Comparison of ENCODE assay signal across 8 cellular contexts in the genomic region with DNA sequence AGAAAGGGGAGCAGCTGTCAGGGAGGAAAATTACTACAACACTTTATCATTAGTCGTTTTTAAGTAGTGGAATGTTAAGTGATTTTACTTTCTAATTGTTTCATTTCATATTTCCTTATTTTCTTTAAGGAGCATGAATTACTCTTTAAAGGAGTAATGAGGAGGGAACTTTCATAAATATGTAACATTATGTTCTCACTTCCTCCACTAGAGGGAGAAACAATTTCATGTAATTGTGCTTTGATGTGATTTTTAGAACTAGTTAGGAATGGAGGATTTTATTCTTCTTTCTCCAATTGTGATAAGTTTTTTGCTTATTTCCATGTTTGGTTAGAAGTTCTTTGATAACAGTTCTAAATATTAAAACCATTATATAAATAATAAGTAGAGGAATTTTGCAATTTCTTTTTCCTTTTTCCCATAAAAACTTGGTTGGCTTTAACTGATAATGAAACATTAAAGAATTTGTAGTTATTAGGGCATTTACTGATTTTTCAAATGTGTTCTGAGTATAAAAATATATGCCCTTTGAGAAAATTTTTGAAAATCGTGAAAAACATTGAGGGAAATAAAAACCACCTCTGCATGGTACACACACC. TPM values are rescaled to one million over a fixed set of nuclear protein-coding genes. Genes with fewer than 3 reads are reported as not detected.
DNase-seq lines count a peak whose midpoint lies in the region; ATAC-seq and TF ChIP-seq lines count a peak whose summit lies in the region.

No MANE protein-coding gene starts in this region.

- no peaks in the 10 kb centered on the region for H3K4me1 Mint-ChIP-seq in activated CD4-positive, alpha-beta memory T cell treated with anti-CD3 and anti-CD28 coated beads for 36 hours (ENCODE audit: low read depth)

- no peak overlapping the region for H3K27ac Mint-ChIP-seq in activated CD4-positive, alpha-beta memory T cell treated with anti-CD3 and anti-CD28 coated beads for 36 hours

- H3K4me2 ChIP-seq in Loucy (ENCODE audit: low read depth, low read length, poor library complexity, severe bottlenecking), result no peak overlapping the region

- ATAC-seq in GM18498 (IDR thresholded peaks at IDR 0.05; ENCODE audit: unreplicated experiment), result peak; percentile 56

- H3F3A ChIP-seq in Loucy (ENCODE audit: low read depth), result no peaks in the 10 kb centered on the region

- H3K27ac ChIP-seq in AG04450 (ENCODE audit: low read depth, low read length) (no peak overlapping the region), liver (ENCODE audit: low read depth in 1 of 2, low read length in 2 of 2) (no peak overlapping the region)

- POLR2A ChIA-PET in AG04450 (lab: Yijun Ruan, JAX), result no interaction called here
- POLR2A ChIA-PET in activated CD4-positive, alpha-beta memory T cell treated with anti-CD3 and anti-CD28 coated beads for 36 hours (lab: Charles Lee), result interaction anchor here (0.6 kb wide), 1 partner anchor 14 kb away, joined by 3 read pairs; no protein-coding TSS in a partner anchor

- H2AFZ ChIP-seq in Loucy (ENCODE audit: low read length), result no peak overlapping the region

- no peaks in the 10 kb centered on the region for H3K9me3 Mint-ChIP-seq in activated CD4-positive, alpha-beta memory T cell treated with anti-CD3 and anti-CD28 coated beads for 36 hours

- H4K20me1 ChIP-seq in Loucy (ENCODE audit: insufficient read depth, low read length, poor library complexity, severe bottlenecking), result no peaks in the 10 kb centered on the region

- intact Hi-C loops in activated CD4-positive, alpha-beta memory T cell treated with anti-CD3 and anti-CD28 coated beads for 36 hours (cut with micrococcal nuclease), result loop anchor here (1.0 kb wide), 2 partner anchors 36 to 109 kb away; partner anchors contain the start of gene PSAT1

- H3K79me2 ChIP-seq in Loucy (ENCODE audit: insufficient read depth, low read length), result no peaks in the 10 kb centered on the region

- TF ChIP-seq CTCF in AG04450 (IDR thresholded peaks at IDR 0.05; ENCODE audit: low read depth, low read length) (peak; percentile 65), Loucy (conservative IDR thresholded peaks at IDR 0.05; ENCODE audit: low read length) (peak; percentile 80), astrocyte of the spinal cord (IDR thresholded peaks at IDR 0.05; ENCODE audit: low read depth, low read length) (peak; percentile 48), liver (IDR thresholded peaks at IDR 0.05; ENCODE audit: low read depth, low read length, missing input control) (peak; percentile 52)

- 22% methylated on average over 2 of the region's 2 CpGs for WGBS in liver

- no peaks in the 10 kb centered on the region for H3K9me3 ChIP-seq in AG04450 (ENCODE audit: control insufficient read depth, insufficient read depth, low read length)
- H3K9me3 ChIP-seq in Loucy (ENCODE audit: insufficient read depth, low read depth, low read length), result no peaks in the 10 kb centered on the region
- no peaks in the 10 kb centered on the region for H3K9me3 ChIP-seq in liver (ENCODE audit: control insufficient read depth in 4 of 4, low read length in 3 of 4)

- in situ Hi-C loops in astrocyte of the spinal cord (cut with HindIII; ENCODE audit: low sequenced_read_pairs), result no loop called here

- H3K27me3 Mint-ChIP-seq in activated CD4-positive, alpha-beta memory T cell treated with anti-CD3 and anti-CD28 coated beads for 36 hours, result no peaks in the 10 kb centered on the region

- peaks cover 10% of the 10 kb centered on the region for H3K36me3 Mint-ChIP-seq in activated CD4-positive, alpha-beta memory T cell treated with anti-CD3 and anti-CD28 coated beads for 36 hours

- H3K36me3 ChIP-seq in Loucy (ENCODE audit: insufficient read depth, low read length) (peaks cover 45% of the 10 kb centered on the region), liver (ENCODE audit: control insufficient read depth in 4 of 4, insufficient read depth in 3 of 4, low read depth in 1 of 4, low read length in 3 of 4) (peaks cover 0 to 4% (median 2%) of the 10 kb centered on the region in 4 donors)

- H3K27me3 ChIP-seq in AG04450 (ENCODE audit: control insufficient read depth, insufficient read depth, low read length), result no peaks in the 10 kb centered on the region
- no peaks in the 10 kb centered on the region for H3K27me3 ChIP-seq in Loucy (ENCODE audit: insufficient read depth, low read length, poor library complexity, severe bottlenecking)
- H3K27me3 ChIP-seq in liver (ENCODE audit: control insufficient read depth in 4 of 4, insufficient read depth in 4 of 4, low read length in 3 of 4), result no peaks in the 10 kb centered on the region

- H3K4me3 Mint-ChIP-seq in activated CD4-positive, alpha-beta memory T cell treated with anti-CD3 and anti-CD28 coated beads for 36 hours, result no peak overlapping the region

- H3K4me1 ChIP-seq in Loucy (ENCODE audit: insufficient read depth, low read length, poor library complexity, severe bottlenecking) (no peaks in the 10 kb centered on the region), liver (ENCODE audit: control insufficient read depth in 4 of 4, insufficient read depth in 4 of 4, low read length in 3 of 4) (no peaks in the 10 kb centered on the region)

- CTCF ChIA-PET in AG04450 (lab: Charles Lee), result interaction anchor here (0.5 to 4.0 kb wide), 10 partner anchors 9 to 1572 kb away, joined by 3 to 34 read pairs (median 4); partner anchors contain the start of gene PSAT1
- CTCF ChIA-PET in activated CD4-positive, alpha-beta memory T cell treated with anti-CD3 and anti-CD28 coated beads for 36 hours (lab: Charles Lee), result interaction anchor here (0.9 to 3.9 kb wide), 4 partner anchors 12 to 109 kb away, joined by 3 to 23 read pairs (median 5); no protein-coding TSS in a partner anchor

- no peak overlapping the region for H3K9ac ChIP-seq in Loucy (ENCODE audit: low read depth, low read length, poor library complexity, severe bottlenecking)
- no peak overlapping the region for H3K9ac ChIP-seq in liver (ENCODE audit: low read depth in 1 of 2, low read length in 2 of 2)

- no peaks in the 10 kb centered on the region for H3K9me2 ChIP-seq in Loucy (replicated peaks; ENCODE audit: low read depth, low read length)

- H3K4me3 ChIP-seq in AG04450 (ENCODE audit: low read depth, low read length), result no peak overlapping the region
- H3K4me3 ChIP-seq in Loucy (ENCODE audit: low read length, poor library complexity, severe bottlenecking), result no peak overlapping the region
- no peak overlapping the region for H3K4me3 ChIP-seq in astrocyte of the spinal cord (ENCODE audit: low read depth, low read length)
- no peak overlapping the region for H3K4me3 ChIP-seq in liver (ENCODE audit: low read depth in 1 of 3, low read length in 3 of 3)

- peak; percentile 85 to 89 for TF ChIP-seq RAD21 in liver (IDR thresholded peaks at IDR 0.05)

- DNase-seq in AG04450 (ENCODE audit: low read depth, low spot score) (peak; percentile 8), astrocyte of the spinal cord (ENCODE audit: low read depth, low spot score) (peak; percentile 46), NK-92 (lab: John Stamatoyannopoulos, UW; ENCODE audit: unreplicated experiment) (no peak)
- DNase-seq in stimulated activated CD4-positive, alpha-beta T cell treated with anti-CD3 and anti-CD28 coated beads, Interleukin-2, amount 100 ng/mL, for 48 hours, result no peak
- no peak for DNase-seq in activated CD4-positive, alpha-beta memory T cell treated with anti-CD3 and anti-CD28 coated beads for 36 hours

TF ChIP-seq in liver, 16 proteins besides CTCF, POLR2A, EP300 and RAD21:
- TF ChIP-seq, protein P1, sequence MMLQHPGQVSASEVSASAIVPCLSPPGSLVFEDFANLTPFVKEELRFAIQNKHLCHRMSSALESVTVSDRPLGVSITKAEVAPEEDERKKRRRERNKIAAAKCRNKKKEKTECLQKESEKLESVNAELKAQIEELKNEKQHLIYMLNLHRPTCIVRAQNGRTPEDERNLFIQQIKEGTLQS (IDR thresholded peaks at IDR 0.05), result no peak
- TF ChIP-seq SP1 (IDR thresholded peaks at IDR 0.05) (no peak), YY1 (IDR thresholded peaks at IDR 0.05) (no peak), HNF4G (IDR thresholded peaks at IDR 0.05) (no peak)
- TF ChIP-seq, protein P2, sequence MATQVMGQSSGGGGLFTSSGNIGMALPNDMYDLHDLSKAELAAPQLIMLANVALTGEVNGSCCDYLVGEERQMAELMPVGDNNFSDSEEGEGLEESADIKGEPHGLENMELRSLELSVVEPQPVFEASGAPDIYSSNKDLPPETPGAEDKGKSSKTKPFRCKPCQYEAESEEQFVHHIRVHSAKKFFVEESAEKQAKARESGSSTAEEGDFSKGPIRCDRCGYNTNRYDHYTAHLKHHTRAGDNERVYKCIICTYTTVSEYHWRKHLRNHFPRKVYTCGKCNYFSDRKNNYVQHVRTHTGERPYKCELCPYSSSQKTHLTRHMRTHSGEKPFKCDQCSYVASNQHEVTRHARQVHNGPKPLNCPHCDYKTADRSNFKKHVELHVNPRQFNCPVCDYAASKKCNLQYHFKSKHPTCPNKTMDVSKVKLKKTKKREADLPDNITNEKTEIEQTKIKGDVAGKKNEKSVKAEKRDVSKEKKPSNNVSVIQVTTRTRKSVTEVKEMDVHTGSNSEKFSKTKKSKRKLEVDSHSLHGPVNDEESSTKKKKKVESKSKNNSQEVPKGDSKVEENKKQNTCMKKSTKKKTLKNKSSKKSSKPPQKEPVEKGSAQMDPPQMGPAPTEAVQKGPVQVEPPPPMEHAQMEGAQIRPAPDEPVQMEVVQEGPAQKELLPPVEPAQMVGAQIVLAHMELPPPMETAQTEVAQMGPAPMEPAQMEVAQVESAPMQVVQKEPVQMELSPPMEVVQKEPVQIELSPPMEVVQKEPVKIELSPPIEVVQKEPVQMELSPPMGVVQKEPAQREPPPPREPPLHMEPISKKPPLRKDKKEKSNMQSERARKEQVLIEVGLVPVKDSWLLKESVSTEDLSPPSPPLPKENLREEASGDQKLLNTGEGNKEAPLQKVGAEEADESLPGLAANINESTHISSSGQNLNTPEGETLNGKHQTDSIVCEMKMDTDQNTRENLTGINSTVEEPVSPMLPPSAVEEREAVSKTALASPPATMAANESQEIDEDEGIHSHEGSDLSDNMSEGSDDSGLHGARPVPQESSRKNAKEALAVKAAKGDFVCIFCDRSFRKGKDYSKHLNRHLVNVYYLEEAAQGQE (IDR thresholded peaks at IDR 0.05), result no peak

RNA-seq across cellular contexts. Expression of gene CEP78, which starts 25.6 kb away (rescaled TPM):
- polyA plus RNA-seq in AG04450 (2011; rRNA removed) (7.8 and 11.0 TPM in 2 replicates), liver (1 to 10 TPM; 2.6 to 3.9 TPM)
- polyA minus RNA-seq in AG04450 (2011; rRNA and poly(A)+ RNA removed), result 5.7 and 8.0 TPM in 2 replicates
- total RNA-seq in liver, result 10 to 100 TPM in 1 of 2 donors, 1 to 10 TPM in 1; 8.9 to 12.0 TPM
- total RNA-seq in activated CD4-positive, alpha-beta memory T cell treated with anti-CD3 and anti-CD28 coated beads for 36 hours, result 10 to 100 TPM; 40.1 to 42.2 TPM

RNA-seq across cellular contexts. Expression of gene PSAT1, which starts 35.4 kb away (rescaled TPM):
- polyA plus RNA-seq in AG04450 (2011; rRNA removed) (216 and 271 TPM in 2 replicates), liver (100 to 1,000 TPM in 1 of 2 donors, 10 to 100 TPM in 1; 76.5 to 156 TPM)
- 151 and 163 TPM in 2 replicates for polyA minus RNA-seq in AG04450 (2011; rRNA and poly(A)+ RNA removed)
- 10 to 100 TPM; 28.0 to 57.1 TPM for total RNA-seq in liver
- total RNA-seq in activated CD4-positive, alpha-beta memory T cell treated with anti-CD3 and anti-CD28 coated beads for 36 hours, result 100 to 1,000 TPM; 132 to 137 TPM

Comparison
In these comparisons a context has a peak if more than half of its experiments do, and no peak if none do; other contexts are left out.
1. DNase-seq: peak in AG04450 (single experiment) and astrocyte of the spinal cord (single experiment); none in stimulated activated CD4-positive, alpha-beta T cell treated with anti-CD3 and anti-CD28 coated beads, Interleukin-2, amount 100 ng/mL, for 48 hours (0 of 2), activated CD4-positive, alpha-beta memory T cell treated with anti-CD3 and anti-CD28 coated beads for 36 hours (single experiment) and NK-92 (single experiment).
2. Peak in every context shown above with its lines, with median percentiles within 50 percentile points of each other: CTCF ChIP-seq.